ENCODE assay signal across 1 cellular context in the genomic region with DNA sequence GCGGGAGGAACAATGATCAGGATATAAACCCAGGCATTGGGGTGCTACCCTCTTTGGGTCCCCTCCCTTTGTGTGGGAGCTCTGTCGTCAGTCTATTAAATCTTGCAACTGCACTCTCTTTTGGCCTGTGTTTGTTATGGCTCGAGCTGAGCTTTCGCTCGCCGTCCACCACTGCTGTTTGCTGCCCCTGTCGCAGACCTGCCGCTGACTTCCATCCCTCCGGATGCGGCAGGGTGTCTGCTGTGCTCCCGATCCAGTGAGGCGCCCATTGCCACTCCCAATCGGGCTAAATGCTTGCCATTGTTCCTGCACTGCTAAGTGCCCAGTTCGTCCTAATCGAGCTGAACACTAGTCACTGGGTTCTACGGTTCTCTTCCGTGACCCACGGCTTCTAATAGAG.
TF ChIP-seq lines count a peak whose summit lies in the region.

No MANE protein-coding gene starts in this region.

TF ChIP-seq in SK-N-SH, 30 proteins besides CTCF, POLR2A, EP300 and RAD21 (continued from another document):
- TF ChIP-seq, protein P1, sequence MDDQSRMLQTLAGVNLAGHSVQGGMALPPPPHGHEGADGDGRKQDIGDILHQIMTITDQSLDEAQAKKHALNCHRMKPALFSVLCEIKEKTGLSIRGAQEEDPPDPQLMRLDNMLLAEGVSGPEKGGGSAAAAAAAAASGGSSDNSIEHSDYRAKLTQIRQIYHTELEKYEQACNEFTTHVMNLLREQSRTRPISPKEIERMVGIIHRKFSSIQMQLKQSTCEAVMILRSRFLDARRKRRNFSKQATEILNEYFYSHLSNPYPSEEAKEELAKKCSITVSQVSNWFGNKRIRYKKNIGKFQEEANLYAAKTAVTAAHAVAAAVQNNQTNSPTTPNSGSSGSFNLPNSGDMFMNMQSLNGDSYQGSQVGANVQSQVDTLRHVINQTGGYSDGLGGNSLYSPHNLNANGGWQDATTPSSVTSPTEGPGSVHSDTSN (IDR thresholded peaks at IDR 0.05) = no peak
- no peak for TF ChIP-seq POLR2AphosphoS5 (IDR thresholded peaks at IDR 0.05; ENCODE audit: low read depth, low read length)
